ENCODE assay signal across 2 cellular contexts in the genomic region with DNA sequence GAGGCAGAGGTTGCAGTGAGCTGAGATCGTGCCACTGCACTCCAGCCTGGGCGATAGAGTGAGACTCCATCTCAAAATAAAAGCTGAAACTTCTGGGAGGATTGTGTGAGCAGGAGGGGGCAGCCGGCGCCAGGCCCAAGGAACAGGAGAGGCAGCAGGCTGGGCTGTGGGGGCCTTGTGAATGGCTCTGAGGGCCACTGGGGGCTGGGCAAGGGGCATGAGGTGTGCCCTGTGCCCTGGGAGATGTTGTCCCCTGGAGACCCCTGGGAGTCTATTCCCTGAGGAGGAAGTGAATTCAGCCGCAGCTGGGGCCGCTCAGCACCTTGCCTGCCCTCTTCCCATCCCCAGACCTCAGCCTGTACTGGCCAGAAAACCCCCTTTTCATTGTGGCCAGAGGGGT.
TF ChIP-seq lines count a peak whose summit lies in the region.

No MANE protein-coding gene starts in this region.

TF ChIP-seq in HEK293, 187 proteins besides CTCF, POLR2A, EP300 and RAD21:
- TF ChIP-seq TRIM28 (IDR thresholded peaks at IDR 0.05; ENCODE audit: borderline replicate concordance, low read length) (no peak), ZNF585B (tag by site-specific recombination; IDR thresholded peaks at IDR 0.05) (no peak), ZNF335 (tag by site-specific recombination; conservative IDR thresholded peaks at IDR 0.05) (0 out of 2 replicates have a peak, but pooled peaks have one; percentile 9), ZNF473 (tag by site-specific recombination; IDR thresholded peaks at IDR 0.05) (no peak), ZNF433 (tag by site-specific recombination; IDR thresholded peaks at IDR 0.05; ENCODE audit: low read depth) (no peak), SP2 (tag by site-specific recombination; IDR thresholded peaks at IDR 0.05) (no peak), EGR2 (tag by site-specific recombination; IDR thresholded peaks at IDR 0.05; ENCODE audit: low read depth) (no peak), ZNF138 (tag by site-specific recombination; IDR thresholded peaks at IDR 0.05; ENCODE audit: borderline replicate concordance) (no peak), ZNF391 (tag by site-specific recombination; IDR thresholded peaks at IDR 0.05; ENCODE audit: borderline replicate concordance, low read depth) (no peak)

TF ChIP-seq in HepG2, 621 proteins besides CTCF, POLR2A, EP300 and RAD21:
- TF ChIP-seq ESRRA (CRISPR knock-in tag; IDR thresholded peaks at IDR 0.05; ENCODE audit: low read depth) (no peak), ZNF720 (CRISPR knock-in tag; IDR thresholded peaks at IDR 0.05) (no peak), ZFP62 (CRISPR knock-in tag; IDR thresholded peaks at IDR 0.05) (no peak), RBFOX2 (IDR thresholded peaks at IDR 0.05; ENCODE audit: low read depth, low read length) (no peak), TIGD3 (CRISPR knock-in tag; IDR thresholded peaks at IDR 0.05; ENCODE audit: borderline replicate concordance) (no peak), ZNF382 (CRISPR knock-in tag; IDR thresholded peaks at IDR 0.05; ENCODE audit: borderline replicate concordance) (no peak), MBD4 (IDR thresholded peaks at IDR 0.05; ENCODE audit: borderline replicate concordance, low read length) (no peak), AHR (CRISPR knock-in tag; IDR thresholded peaks at IDR 0.05) (no peak), ISL2 (CRISPR knock-in tag; IDR thresholded peaks at IDR 0.05) (no peak), ZNF749 (CRISPR knock-in tag; IDR thresholded peaks at IDR 0.05; ENCODE audit: borderline replicate concordance) (no peak)
TF ChIP-seq in HepG2: peak in this region for 0.
